In genomic region chr2:190791347-190791982, GRCh38 we compare ENCODE assay signal across 7 cellular contexts.
A peak's percentile ranks its signal among the peaks of the same experiment; 100 is the strongest.
DNase-seq lines count a peak whose midpoint lies in the region; ATAC-seq and TF ChIP-seq lines count a peak whose summit lies in the region.

No MANE protein-coding gene starts in this region.

- ATAC-seq in sciatic nerve (peak; percentile 86), GM21390 (IDR thresholded peaks at IDR 0.05; ENCODE audit: unreplicated experiment) (no peak)

- peaks cover 30% of the 10 kb centered on the region for H3K4me1 ChIP-seq in HUES48 (ENCODE audit: control insufficient read depth, insufficient read depth, low read length)

- no peak for TF ChIP-seq CTCF in fibroblast of the aortic adventitia (IDR thresholded peaks at IDR 0.05; ENCODE audit: insufficient read depth, low read length)

- peak overlapping the region; percentile 76 for H3K27ac ChIP-seq in HUES48 (ENCODE audit: low read depth, low read length)

- intact Hi-C loops in sciatic nerve (cut with DNase I): no loop called here

- H3K4me3 ChIP-seq in HUES48 (ENCODE audit: low read depth, low read length) (no peak overlapping the region), fibroblast of the aortic adventitia (ENCODE audit: low read depth, low read length) (no peak overlapping the region)

- no peaks in the 10 kb centered on the region for H3K27me3 ChIP-seq in HUES48 (ENCODE audit: control insufficient read depth, insufficient read depth, low read length)

- H3K9ac ChIP-seq in HUES48 (ENCODE audit: low read depth, low read length): no peak overlapping the region

- H3K36me3 ChIP-seq in HUES48 (ENCODE audit: control insufficient read depth, insufficient read depth, low read length): no peaks in the 10 kb centered on the region

- H3K9me3 ChIP-seq in HUES48 (ENCODE audit: control insufficient read depth, insufficient read depth, low read length): no peaks in the 10 kb centered on the region

- peak; percentile 43 to 64 for DNase-seq in activated CD4-positive, alpha-beta T cell treated with anti-CD3 and anti-CD28 coated beads, Interleukin-2, amount 50 U/mL, for 48 hours
- DNase-seq in fibroblast of the aortic adventitia (ENCODE audit: low read depth) (peak; percentile 47), sciatic nerve (ENCODE audit: low spot score) (peak; percentile 65), NCI-H1694 (lab: John Stamatoyannopoulos, UW) (no peak), RPMI8226 (no peak)

Comparison
In these comparisons a context has a peak if more than half of its experiments do, and no peak if none do; other contexts are left out.
1. DNase-seq: peak in activated CD4-positive, alpha-beta T cell treated with anti-CD3 and anti-CD28 coated beads, Interleukin-2, amount 50 U/mL, for 48 hours (2 of 2), fibroblast of the aortic adventitia (single experiment) and sciatic nerve (single experiment); none in NCI-H1694 (single experiment) and RPMI8226 (single experiment).